Comparison of ENCODE assay signal across 20 cellular contexts in genomic region chr2:136104977-136105376, GRCh38. TPM values are rescaled to one million over a fixed set of nuclear protein-coding genes. Genes with fewer than 3 reads are reported as not detected.
DNase-seq lines count a peak whose midpoint lies in the region; ATAC-seq and FAIRE-seq lines count a peak whose summit lies in the region.
"Had no signal": no experiment of that assay in that cellular context is flagged by ENCODE, and none has a peak within 500 bp of the region (broad histone marks: within the 10 kb centered on the region; RNA-seq: fewer than 3 reads in every experiment).

No MANE protein-coding gene starts in this region.

- FAIRE-seq in HTR-8/SVneo (lab: Jason Lieb, UNC): peak; percentile 4
- FAIRE-seq: H54 had no signal

- DNase-seq in DMS153 treated with DMSO at 0.1 percent for 48 hours (lab: John Stamatoyannopoulos, UW; ENCODE audit: unreplicated experiment) (peak; percentile 51), HTR-8/SVneo (ENCODE audit: insufficient read length, low spot score) (no peak), NCI-H69 (lab: John Stamatoyannopoulos, UW) (peak; percentile 88), left colon (no peak), mucosa of gallbladder (ENCODE audit: low spot score) (no peak), Right ventricle myocardium superior (no peak), globus pallidus (ENCODE audit: low spot score) (no peak)
- no peak for DNase-seq in activated naive CD4-positive, alpha-beta T cell (lab: John Stamatoyannopoulos, UW)
- DNase-seq: CD4-positive, alpha-beta memory T cell; DMS 273 treated with DMSO at 0.1 percent for 48 hours; IMR-90; Kasumi-1; NCI-H1048; NCI-H1694 treated with DMSO at 0.1 percent for 48 hours; NCI-H226; NCI-H82; RPMI8226; T-cell; T1000 had no signal

- ATAC-seq in left colon (peak; percentile 86), Right ventricle myocardium superior (ENCODE audit: poor library complexity) (no peak)

- intact Hi-C loops in left colon (cut with DNase I, micrococcal nuclease) (no loop called here), Right ventricle myocardium superior (cut with DNase I) (no loop called here)

RNA-seq across cellular contexts. Expression of gene CXCR4, which starts 13.0 kb away (rescaled TPM):
- 1 to 10 TPM; 5.8 to 8.1 TPM for total RNA-seq in left colon
- 61.1 TPM for total RNA-seq in mucosa of gallbladder
- total RNA-seq in Right ventricle myocardium superior: 2.0 TPM
- total RNA-seq: IMR-90 had no signal

Comparison
In these comparisons a context has a peak if more than half of its experiments do, and no peak if none do; other contexts are left out.
1. DNase-seq: peak in DMS153 treated with DMSO at 0.1 percent for 48 hours (single experiment) and NCI-H69 (single experiment); none in HTR-8/SVneo (single experiment), left colon (0 of 2), activated naive CD4-positive, alpha-beta T cell (0 of 4), mucosa of gallbladder (single experiment), Right ventricle myocardium superior (single experiment) and globus pallidus (single experiment).